ENCODE assay signal across 7 cellular contexts in genomic region chr16:85011846-85012284, GRCh38. TPM values are rescaled to one million over a fixed set of nuclear protein-coding genes. Genes with fewer than 3 reads are reported as not detected.
DNase-seq lines count a peak whose midpoint lies in the region; ATAC-seq and TF ChIP-seq lines count a peak whose summit lies in the region.

No MANE protein-coding gene starts in this region.

- peak overlapping the region; percentile 99 for H3K27ac Mint-ChIP-seq in activated T-helper 17 cell treated with anti-CD3 and anti-CD28 coated beads, Interleukin-2, amount 50 U/mL, for 72 hours

- DNase-seq in HCT116 (ENCODE audit: low read depth, low spot score) (no peak), NCI-H748 treated with DMSO at 0.1 percent for 48 hours (lab: John Stamatoyannopoulos, UW) (no peak), DMS79 treated with DMSO at 0.1 percent for 48 hours (lab: John Stamatoyannopoulos, UW) (no peak), cerebellum (ENCODE audit: low spot score) (no peak)

- peak overlapping the region; percentile 93 for H3K27ac ChIP-seq in HCT116 (ENCODE audit: low read depth, low read length)
- peak overlapping the region; percentile 97 for H3K27ac ChIP-seq in subcutaneous abdominal adipose tissue (ENCODE audit: low read depth, low read length)

- TSS peak; percentile 99 for BruUV-seq in HCT116 (replicated peaks; lab: Mats Ljungman, UMichigan)

- peaks cover 15% of the 10 kb centered on the region for H3K36me3 Mint-ChIP-seq in activated T-helper 17 cell treated with anti-CD3 and anti-CD28 coated beads, Interleukin-2, amount 50 U/mL, for 72 hours (ENCODE audit: low read depth)

- H3K4me3 Mint-ChIP-seq in activated T-helper 17 cell treated with anti-CD3 and anti-CD28 coated beads, Interleukin-2, amount 50 U/mL, for 72 hours = peak overlapping the region; percentile 100

- peaks cover 4% of the 10 kb centered on the region; the same call in 1 of the 2 replicates for H4K20me1 ChIP-seq in HCT116 (ENCODE audit: insufficient read depth)

- POLR2A ChIA-PET in HCT116 (lab: Charles Lee) = interaction anchor here (0.8 to 3.2 kb wide), 2 partner anchors 8 to 15 kb away, joined by 3 to 17 read pairs; partner anchors contain the start of gene KIAA0513

- peak overlapping the region; percentile 67 for H2AFZ ChIP-seq in HCT116 (ENCODE audit: low read depth, low read length, poor library complexity, severe bottlenecking)

- H3K36me3 ChIP-seq in HCT116 (ENCODE audit: control insufficient read depth in 1 of 2, insufficient read depth in 2 of 2, low read length in 2 of 2) (no peaks in the 10 kb centered on the region), subcutaneous abdominal adipose tissue (ENCODE audit: control insufficient read depth in 5 of 5, insufficient read depth in 5 of 5, low read length in 5 of 5) (peaks cover 0 to 3% (median 0%) of the 10 kb centered on the region in 5 donors)

- CTCF ChIA-PET in HCT116 (lab: Charles Lee) = interaction anchor here (1.2 to 1.5 kb wide), 2 partner anchors 75 to 273 kb away, joined by 3 to 4 read pairs; no protein-coding TSS in a partner anchor

- peaks cover 9% of the 10 kb centered on the region in 2 experiments; a peak in 3 of 4 replicates for H3K4me1 ChIP-seq in HCT116 (ENCODE audit: control insufficient read depth in 1 of 2, insufficient read depth in 2 of 2, low read length in 2 of 2)
- peaks cover 3 to 39% (median 26%) of the 10 kb centered on the region in 5 donors for H3K4me1 ChIP-seq in subcutaneous abdominal adipose tissue (ENCODE audit: control insufficient read depth in 5 of 5, insufficient read depth in 5 of 5, low read length in 5 of 5)

- H3K9me3 ChIP-seq in HCT116 (ENCODE audit: control insufficient read depth in 1 of 2, insufficient read depth in 1 of 2, low read depth in 1 of 2, low read length in 2 of 2) = no peaks in the 10 kb centered on the region
- H3K9me3 ChIP-seq in subcutaneous abdominal adipose tissue (ENCODE audit: control insufficient read depth in 5 of 5, low read length in 5 of 5) = no peaks in the 10 kb centered on the region

- intact Hi-C loops in HCT116 (cut with micrococcal nuclease) = loop anchor here (2.0 kb wide), 1 partner anchor 75 kb away; no protein-coding TSS in a partner anchor

- peak overlapping the region; percentile 85 for H3K9ac ChIP-seq in HCT116 (ENCODE audit: low read length)
- peak overlapping the region; percentile 87 to 99 (median 95) for H3K9ac ChIP-seq in subcutaneous abdominal adipose tissue (ENCODE audit: low read length in 5 of 5)

- peaks cover 41% of the 10 kb centered on the region for H3K79me2 ChIP-seq in HCT116 (ENCODE audit: insufficient read depth, low read length)

- TF ChIP-seq RAD21 in HCT116 (IDR thresholded peaks at IDR 0.05; ENCODE audit: low read depth) = no peak

- TF ChIP-seq POLR2A in HCT116 (IDR thresholded peaks at IDR 0.05; ENCODE audit: borderline replicate concordance, extremely low read depth, insufficient read depth, insufficient read length) = no peak

- no peaks in the 10 kb centered on the region for H3K9me3 Mint-ChIP-seq in activated T-helper 17 cell treated with anti-CD3 and anti-CD28 coated beads, Interleukin-2, amount 50 U/mL, for 72 hours

- TF ChIP-seq CTCF in HCT116 (IDR thresholded peaks at IDR 0.05 in 2 of 3, conservative IDR thresholded peaks at IDR 0.05 in 1 of 3; ENCODE audit: borderline replicate concordance in 1 of 3, insufficient read depth in 1 of 3, low read depth in 2 of 3, low read length in 2 of 3) = no peak

- no peaks in the 10 kb centered on the region for H3K9me2 ChIP-seq in HCT116 (ENCODE audit: insufficient read depth)

- H3K4me1 Mint-ChIP-seq in activated T-helper 17 cell treated with anti-CD3 and anti-CD28 coated beads, Interleukin-2, amount 50 U/mL, for 72 hours = peaks cover 10% of the 10 kb centered on the region

- RAD21 ChIA-PET in HCT116 (lab: Charles Lee; ENCODE audit: low non-redundant PET in 1 of 2, low total read pairs in 2 of 2, uncharacterized antibody in 2 of 2, unreplicated experiment in 2 of 2) = no interaction called here

- H3K4me3 ChIP-seq in HCT116 (replicated peaks in 1 of 2; ENCODE audit: low read depth in 1 of 2, low read length in 2 of 2) = peak overlapping the region; percentile 65 to 78
- H3K4me3 ChIP-seq in iPS-11a (ENCODE audit: low read depth, low read length) = peak overlapping the region; percentile 96
- peak overlapping the region; percentile 80 to 97 (median 86) for H3K4me3 ChIP-seq in subcutaneous abdominal adipose tissue (ENCODE audit: low read depth in 1 of 5, low read length in 5 of 5)

- no peaks in the 10 kb centered on the region for H3K27me3 Mint-ChIP-seq in activated T-helper 17 cell treated with anti-CD3 and anti-CD28 coated beads, Interleukin-2, amount 50 U/mL, for 72 hours

- H3K4me2 ChIP-seq in HCT116 (ENCODE audit: low read length) = peak overlapping the region; percentile 92

- ATAC-seq in HCT116 = peak; percentile 24; the same call in 1 of the 2 replicates
- no peak for ATAC-seq in activated T-helper 17 cell treated with anti-CD3 and anti-CD28 coated beads, Interleukin-2, amount 50 U/mL, for 72 hours (replicated peaks)

- no peaks in the 10 kb centered on the region for H3K27me3 ChIP-seq in HCT116 (ENCODE audit: insufficient read depth, low read length)
- no peaks in the 10 kb centered on the region for H3K27me3 ChIP-seq in subcutaneous abdominal adipose tissue (ENCODE audit: control insufficient read depth in 5 of 5, insufficient read depth in 4 of 5, low read length in 5 of 5)

TF ChIP-seq in HCT116, 20 proteins besides CTCF, POLR2A, EP300 and RAD21:
- TF ChIP-seq SIN3A (IDR thresholded peaks at IDR 0.05; ENCODE audit: low read depth) (no peak), EZH2phosphoT487 (IDR thresholded peaks at IDR 0.05; ENCODE audit: borderline replicate concordance) (no peak), EGR1 (IDR thresholded peaks at IDR 0.05; ENCODE audit: low read depth) (peak; percentile 6; the same call in 1 of the 2 replicates), POLR2AphosphoS5 (IDR thresholded peaks at IDR 0.05; ENCODE audit: low read depth, low read length) (no peak), ATF3 (IDR thresholded peaks at IDR 0.05) (no peak)

RNA-seq across cellular contexts. Expression of gene ZDHHC7, which starts 0.5 kb away (rescaled TPM):
- total RNA-seq in HCT116 (2021; ENCODE audit: unreplicated experiment) (39.9 TPM), cerebellum (21.7 TPM)
- 24.0 and 24.9 TPM in 2 replicates for polyA plus RNA-seq in HCT116 (2012)
- total RNA-seq in activated T-helper 17 cell treated with anti-CD3 and anti-CD28 coated beads, Interleukin-2, amount 50 U/mL, for 72 hours = 10 to 100 TPM; 25.2 to 32.9 TPM

RNA-seq across cellular contexts. Expression of gene KIAA0513, which starts 15.7 kb away (rescaled TPM):
- total RNA-seq in HCT116 (2021; ENCODE audit: unreplicated experiment) = 6.6 TPM
- 4.4 and 4.9 TPM in 2 replicates for polyA plus RNA-seq in HCT116 (2012)
- 1 to 10 TPM; 3.9 to 9.6 TPM for total RNA-seq in activated T-helper 17 cell treated with anti-CD3 and anti-CD28 coated beads, Interleukin-2, amount 50 U/mL, for 72 hours
- total RNA-seq in cerebellum = 32.9 TPM
